Comparison of ENCODE assay signal across 1 cellular context in the genomic region with DNA sequence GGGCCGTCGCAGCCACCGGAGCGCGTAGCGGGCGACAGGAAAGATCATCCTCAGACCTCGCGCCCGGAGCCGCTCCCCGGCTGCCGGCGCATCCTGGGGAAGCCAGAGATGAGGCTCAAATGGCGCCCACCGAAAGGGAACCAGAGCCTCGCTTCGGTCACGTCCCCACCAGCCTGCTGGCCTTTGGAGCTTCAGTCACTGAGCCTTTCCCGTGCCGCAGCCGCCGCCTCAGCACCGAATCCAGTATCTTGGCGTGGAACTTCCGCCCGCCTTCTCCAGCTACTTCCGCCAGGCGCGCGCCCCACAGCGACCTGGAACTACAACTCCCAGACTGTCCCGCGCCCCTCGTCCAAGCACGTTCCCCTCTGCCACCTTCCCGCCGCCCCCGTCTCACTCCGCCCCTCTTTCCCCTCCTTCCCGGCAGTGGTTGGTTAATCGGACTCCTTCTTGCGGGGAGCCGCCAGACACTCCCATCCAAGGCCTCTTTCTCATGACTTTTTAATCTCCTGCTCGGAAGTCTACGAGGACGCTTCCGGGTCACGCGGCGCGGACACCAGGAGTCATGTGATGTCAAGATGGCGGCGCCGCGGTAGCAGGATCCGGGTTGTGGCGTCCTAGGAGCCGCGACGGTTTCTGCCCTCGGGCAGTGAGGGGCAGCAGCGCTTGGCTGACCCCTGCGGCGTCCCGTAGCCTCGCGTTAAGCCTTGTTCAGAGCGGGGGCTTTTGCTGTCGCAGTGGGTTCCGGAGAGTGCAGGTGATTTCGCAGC.
TF ChIP-seq lines count a peak whose summit lies in the region.

A gene with protein sequence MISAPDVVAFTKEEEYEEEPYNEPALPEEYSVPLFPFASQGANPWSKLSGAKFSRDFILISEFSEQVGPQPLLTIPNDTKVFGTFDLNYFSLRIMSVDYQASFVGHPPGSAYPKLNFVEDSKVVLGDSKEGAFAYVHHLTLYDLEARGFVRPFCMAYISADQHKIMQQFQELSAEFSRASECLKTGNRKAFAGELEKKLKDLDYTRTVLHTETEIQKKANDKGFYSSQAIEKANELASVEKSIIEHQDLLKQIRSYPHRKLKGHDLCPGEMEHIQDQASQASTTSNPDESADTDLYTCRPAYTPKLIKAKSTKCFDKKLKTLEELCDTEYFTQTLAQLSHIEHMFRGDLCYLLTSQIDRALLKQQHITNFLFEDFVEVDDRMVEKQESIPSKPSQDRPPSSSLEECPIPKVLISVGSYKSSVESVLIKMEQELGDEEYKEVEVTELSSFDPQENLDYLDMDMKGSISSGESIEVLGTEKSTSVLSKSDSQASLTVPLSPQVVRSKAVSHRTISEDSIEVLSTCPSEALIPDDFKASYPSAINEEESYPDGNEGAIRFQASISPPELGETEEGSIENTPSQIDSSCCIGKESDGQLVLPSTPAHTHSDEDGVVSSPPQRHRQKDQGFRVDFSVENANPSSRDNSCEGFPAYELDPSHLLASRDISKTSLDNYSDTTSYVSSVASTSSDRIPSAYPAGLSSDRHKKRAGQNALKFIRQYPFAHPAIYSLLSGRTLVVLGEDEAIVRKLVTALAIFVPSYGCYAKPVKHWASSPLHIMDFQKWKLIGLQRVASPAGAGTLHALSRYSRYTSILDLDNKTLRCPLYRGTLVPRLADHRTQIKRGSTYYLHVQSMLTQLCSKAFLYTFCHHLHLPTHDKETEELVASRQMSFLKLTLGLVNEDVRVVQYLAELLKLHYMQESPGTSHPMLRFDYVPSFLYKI (plus strand): TSS at position 563 of the 767 bp plus-strand sequence. CDS start 497 bp downstream, outside the sequence.
A gene with protein sequence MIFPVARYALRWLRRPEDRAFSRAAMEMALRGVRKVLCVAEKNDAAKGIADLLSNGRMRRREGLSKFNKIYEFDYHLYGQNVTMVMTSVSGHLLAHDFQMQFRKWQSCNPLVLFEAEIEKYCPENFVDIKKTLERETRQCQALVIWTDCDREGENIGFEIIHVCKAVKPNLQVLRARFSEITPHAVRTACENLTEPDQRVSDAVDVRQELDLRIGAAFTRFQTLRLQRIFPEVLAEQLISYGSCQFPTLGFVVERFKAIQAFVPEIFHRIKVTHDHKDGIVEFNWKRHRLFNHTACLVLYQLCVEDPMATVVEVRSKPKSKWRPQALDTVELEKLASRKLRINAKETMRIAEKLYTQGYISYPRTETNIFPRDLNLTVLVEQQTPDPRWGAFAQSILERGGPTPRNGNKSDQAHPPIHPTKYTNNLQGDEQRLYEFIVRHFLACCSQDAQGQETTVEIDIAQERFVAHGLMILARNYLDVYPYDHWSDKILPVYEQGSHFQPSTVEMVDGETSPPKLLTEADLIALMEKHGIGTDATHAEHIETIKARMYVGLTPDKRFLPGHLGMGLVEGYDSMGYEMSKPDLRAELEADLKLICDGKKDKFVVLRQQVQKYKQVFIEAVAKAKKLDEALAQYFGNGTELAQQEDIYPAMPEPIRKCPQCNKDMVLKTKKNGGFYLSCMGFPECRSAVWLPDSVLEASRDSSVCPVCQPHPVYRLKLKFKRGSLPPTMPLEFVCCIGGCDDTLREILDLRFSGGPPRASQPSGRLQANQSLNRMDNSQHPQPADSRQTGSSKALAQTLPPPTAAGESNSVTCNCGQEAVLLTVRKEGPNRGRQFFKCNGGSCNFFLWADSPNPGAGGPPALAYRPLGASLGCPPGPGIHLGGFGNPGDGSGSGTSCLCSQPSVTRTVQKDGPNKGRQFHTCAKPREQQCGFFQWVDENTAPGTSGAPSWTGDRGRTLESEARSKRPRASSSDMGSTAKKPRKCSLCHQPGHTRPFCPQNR (minus strand): TSS at position 264 of the 767 bp plus-strand sequence. CDS start 216 bp downstream, at position 48.

TF ChIP-seq in HepG2, 621 proteins besides CTCF, POLR2A, EP300 and RAD21 (continued from another document and continues in another):
- TF ChIP-seq, protein P1, sequence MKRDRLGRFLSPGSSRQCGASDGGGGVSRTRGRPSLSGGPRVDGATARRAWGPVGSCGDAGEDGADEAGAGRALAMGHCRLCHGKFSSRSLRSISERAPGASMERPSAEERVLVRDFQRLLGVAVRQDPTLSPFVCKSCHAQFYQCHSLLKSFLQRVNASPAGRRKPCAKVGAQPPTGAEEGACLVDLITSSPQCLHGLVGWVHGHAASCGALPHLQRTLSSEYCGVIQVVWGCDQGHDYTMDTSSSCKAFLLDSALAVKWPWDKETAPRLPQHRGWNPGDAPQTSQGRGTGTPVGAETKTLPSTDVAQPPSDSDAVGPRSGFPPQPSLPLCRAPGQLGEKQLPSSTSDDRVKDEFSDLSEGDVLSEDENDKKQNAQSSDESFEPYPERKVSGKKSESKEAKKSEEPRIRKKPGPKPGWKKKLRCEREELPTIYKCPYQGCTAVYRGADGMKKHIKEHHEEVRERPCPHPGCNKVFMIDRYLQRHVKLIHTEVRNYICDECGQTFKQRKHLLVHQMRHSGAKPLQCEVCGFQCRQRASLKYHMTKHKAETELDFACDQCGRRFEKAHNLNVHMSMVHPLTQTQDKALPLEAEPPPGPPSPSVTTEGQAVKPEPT (CRISPR knock-in tag; IDR thresholded peaks at IDR 0.05; ENCODE audit: low read depth): peak; percentile 75; the same call in 1 of the 2 replicates
- TF ChIP-seq GTF3A (CRISPR knock-in tag; conservative IDR thresholded peaks at IDR 0.05) (no peak), SIX4 (CRISPR knock-in tag; IDR thresholded peaks at IDR 0.05) (peak; percentile 9; the same call in 1 of the 2 replicates), SRSF1 (optimal IDR thresholded peaks at IDR 0.05; ENCODE audit: low read depth, low read length) (no peak), BORCS8-MEF2B (CRISPR knock-in tag; IDR thresholded peaks at IDR 0.05) (peak; percentile 32; the same call in 1 of the 2 replicates), SP1 (IDR thresholded peaks at IDR 0.05) (no peak), SP1 (CRISPR knock-in tag; IDR thresholded peaks at IDR 0.05) (peak; percentile 43; the same call in 1 of the 2 replicates), HOXA5 (CRISPR knock-in tag; IDR thresholded peaks at IDR 0.05) (no peak; the same call in 1 of the 2 replicates), ZFY (CRISPR knock-in tag; IDR thresholded peaks at IDR 0.05) (peak; percentile 83), ZNF598 (CRISPR knock-in tag; IDR thresholded peaks at IDR 0.05; ENCODE audit: borderline replicate concordance) (peak; percentile 42; the same call in 1 of the 2 replicates), NKX3-1 (CRISPR knock-in tag; IDR thresholded peaks at IDR 0.05) (0 out of 2 replicates have a peak, but pooled peaks have one; percentile 3), HOXA7 (CRISPR knock-in tag; IDR thresholded peaks at IDR 0.05) (no peak), GPN1 (CRISPR knock-in tag; IDR thresholded peaks at IDR 0.05; ENCODE audit: borderline replicate concordance) (no peak)
- TF ChIP-seq, protein P2, sequence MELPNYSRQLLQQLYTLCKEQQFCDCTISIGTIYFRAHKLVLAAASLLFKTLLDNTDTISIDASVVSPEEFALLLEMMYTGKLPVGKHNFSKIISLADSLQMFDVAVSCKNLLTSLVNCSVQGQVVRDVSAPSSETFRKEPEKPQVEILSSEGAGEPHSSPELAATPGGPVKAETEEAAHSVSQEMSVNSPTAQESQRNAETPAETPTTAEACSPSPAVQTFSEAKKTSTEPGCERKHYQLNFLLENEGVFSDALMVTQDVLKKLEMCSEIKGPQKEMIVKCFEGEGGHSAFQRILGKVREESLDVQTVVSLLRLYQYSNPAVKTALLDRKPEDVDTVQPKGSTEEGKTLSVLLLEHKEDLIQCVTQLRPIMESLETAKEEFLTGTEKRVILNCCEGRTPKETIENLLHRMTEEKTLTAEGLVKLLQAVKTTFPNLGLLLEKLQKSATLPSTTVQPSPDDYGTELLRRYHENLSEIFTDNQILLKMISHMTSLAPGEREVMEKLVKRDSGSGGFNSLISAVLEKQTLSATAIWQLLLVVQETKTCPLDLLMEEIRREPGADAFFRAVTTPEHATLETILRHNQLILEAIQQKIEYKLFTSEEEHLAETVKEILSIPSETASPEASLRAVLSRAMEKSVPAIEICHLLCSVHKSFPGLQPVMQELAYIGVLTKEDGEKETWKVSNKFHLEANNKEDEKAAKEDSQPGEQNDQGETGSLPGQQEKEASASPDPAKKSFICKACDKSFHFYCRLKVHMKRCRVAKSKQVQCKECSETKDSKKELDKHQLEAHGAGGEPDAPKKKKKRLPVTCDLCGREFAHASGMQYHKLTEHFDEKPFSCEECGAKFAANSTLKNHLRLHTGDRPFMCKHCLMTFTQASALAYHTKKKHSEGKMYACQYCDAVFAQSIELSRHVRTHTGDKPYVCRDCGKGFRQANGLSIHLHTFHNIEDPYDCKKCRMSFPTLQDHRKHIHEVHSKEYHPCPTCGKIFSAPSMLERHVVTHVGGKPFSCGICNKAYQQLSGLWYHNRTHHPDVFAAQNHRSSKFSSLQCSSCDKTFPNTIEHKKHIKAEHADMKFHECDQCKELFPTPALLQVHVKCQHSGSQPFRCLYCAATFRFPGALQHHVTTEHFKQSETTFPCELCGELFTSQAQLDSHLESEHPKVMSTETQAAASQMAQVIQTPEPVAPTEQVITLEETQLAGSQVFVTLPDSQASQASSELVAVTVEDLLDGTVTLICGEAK (IDR thresholded peaks at IDR 0.05): peak; percentile 61
- TF ChIP-seq, protein P2 (CRISPR knock-in tag; IDR thresholded peaks at IDR 0.05): peak; percentile 72
- TF ChIP-seq, protein P3, sequence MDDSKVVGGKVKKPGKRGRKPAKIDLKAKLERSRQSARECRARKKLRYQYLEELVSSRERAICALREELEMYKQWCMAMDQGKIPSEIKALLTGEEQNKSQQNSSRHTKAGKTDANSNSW (CRISPR knock-in tag; IDR thresholded peaks at IDR 0.05; ENCODE audit: borderline replicate concordance): peak; percentile 70; the same call in 1 of the 2 replicates
- TF ChIP-seq, protein P4, sequence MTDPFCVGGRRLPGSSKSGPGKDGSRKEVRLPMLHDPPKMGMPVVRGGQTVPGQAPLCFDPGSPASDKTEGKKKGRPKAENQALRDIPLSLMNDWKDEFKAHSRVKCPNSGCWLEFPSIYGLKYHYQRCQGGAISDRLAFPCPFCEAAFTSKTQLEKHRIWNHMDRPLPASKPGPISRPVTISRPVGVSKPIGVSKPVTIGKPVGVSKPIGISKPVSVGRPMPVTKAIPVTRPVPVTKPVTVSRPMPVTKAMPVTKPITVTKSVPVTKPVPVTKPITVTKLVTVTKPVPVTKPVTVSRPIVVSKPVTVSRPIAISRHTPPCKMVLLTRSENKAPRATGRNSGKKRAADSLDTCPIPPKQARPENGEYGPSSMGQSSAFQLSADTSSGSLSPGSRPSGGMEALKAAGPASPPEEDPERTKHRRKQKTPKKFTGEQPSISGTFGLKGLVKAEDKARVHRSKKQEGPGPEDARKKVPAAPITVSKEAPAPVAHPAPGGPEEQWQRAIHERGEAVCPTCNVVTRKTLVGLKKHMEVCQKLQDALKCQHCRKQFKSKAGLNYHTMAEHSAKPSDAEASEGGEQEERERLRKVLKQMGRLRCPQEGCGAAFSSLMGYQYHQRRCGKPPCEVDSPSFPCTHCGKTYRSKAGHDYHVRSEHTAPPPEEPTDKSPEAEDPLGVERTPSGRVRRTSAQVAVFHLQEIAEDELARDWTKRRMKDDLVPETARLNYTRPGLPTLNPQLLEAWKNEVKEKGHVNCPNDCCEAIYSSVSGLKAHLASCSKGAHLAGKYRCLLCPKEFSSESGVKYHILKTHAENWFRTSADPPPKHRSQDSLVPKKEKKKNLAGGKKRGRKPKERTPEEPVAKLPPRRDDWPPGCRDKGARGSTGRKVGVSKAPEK (CRISPR knock-in tag; IDR thresholded peaks at IDR 0.05; ENCODE audit: borderline replicate concordance): 0 out of 2 replicates have a peak, but pooled peaks have one; percentile 67
- TF ChIP-seq, protein P5, sequence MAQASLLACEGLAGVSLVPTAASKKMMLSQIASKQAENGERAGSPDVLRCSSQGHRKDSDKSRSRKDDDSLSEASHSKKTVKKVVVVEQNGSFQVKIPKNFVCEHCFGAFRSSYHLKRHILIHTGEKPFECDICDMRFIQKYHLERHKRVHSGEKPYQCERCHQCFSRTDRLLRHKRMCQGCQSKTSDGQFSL (CRISPR knock-in tag; IDR thresholded peaks at IDR 0.05): no peak
- TF ChIP-seq, protein P6, sequence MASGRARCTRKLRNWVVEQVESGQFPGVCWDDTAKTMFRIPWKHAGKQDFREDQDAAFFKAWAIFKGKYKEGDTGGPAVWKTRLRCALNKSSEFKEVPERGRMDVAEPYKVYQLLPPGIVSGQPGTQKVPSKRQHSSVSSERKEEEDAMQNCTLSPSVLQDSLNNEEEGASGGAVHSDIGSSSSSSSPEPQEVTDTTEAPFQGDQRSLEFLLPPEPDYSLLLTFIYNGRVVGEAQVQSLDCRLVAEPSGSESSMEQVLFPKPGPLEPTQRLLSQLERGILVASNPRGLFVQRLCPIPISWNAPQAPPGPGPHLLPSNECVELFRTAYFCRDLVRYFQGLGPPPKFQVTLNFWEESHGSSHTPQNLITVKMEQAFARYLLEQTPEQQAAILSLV (CRISPR knock-in tag; IDR thresholded peaks at IDR 0.05; ENCODE audit: borderline replicate concordance): peak; percentile 81; the same call in 1 of the 2 replicates
